3 cellular contexts compared by ENCODE assay signal in the genomic region with DNA sequence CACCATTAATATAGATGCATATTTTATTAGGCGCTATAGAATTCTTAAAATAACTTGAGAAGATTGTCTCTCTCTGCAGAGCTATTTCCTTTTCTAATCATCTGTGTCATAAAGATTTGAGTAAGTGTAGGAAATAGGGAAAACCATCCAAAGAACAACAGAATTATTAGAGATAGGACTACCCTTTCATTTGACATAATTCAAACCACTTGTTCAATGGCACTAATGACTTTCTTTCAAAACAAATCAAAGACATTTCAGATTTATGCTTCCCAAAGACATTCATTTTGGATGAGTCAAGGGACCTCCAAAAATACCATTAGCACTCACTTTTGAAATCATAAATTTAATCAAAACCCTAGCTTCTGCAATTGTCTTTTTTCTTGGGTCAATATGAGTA.
TF ChIP-seq lines count a peak whose summit lies in the region.

No MANE protein-coding gene starts in this region.

TF ChIP-seq in GM23338, 12 proteins besides CTCF, POLR2A, EP300 and RAD21 (continues in another document):
- TF ChIP-seq EZH2phosphoT487 (IDR thresholded peaks at IDR 0.05; ENCODE audit: unreplicated experiment) (no peak), STAT1 (IDR thresholded peaks at IDR 0.05; ENCODE audit: unreplicated experiment) (no peak), POLR2AphosphoS5 (IDR thresholded peaks at IDR 0.05; ENCODE audit: low read depth) (no peak), ZNF114 (CRISPR knock-in tag; IDR thresholded peaks at IDR 0.05) (no peak), NANOG (IDR thresholded peaks at IDR 0.05; ENCODE audit: borderline replicate concordance) (no peak)
- TF ChIP-seq, protein P1, sequence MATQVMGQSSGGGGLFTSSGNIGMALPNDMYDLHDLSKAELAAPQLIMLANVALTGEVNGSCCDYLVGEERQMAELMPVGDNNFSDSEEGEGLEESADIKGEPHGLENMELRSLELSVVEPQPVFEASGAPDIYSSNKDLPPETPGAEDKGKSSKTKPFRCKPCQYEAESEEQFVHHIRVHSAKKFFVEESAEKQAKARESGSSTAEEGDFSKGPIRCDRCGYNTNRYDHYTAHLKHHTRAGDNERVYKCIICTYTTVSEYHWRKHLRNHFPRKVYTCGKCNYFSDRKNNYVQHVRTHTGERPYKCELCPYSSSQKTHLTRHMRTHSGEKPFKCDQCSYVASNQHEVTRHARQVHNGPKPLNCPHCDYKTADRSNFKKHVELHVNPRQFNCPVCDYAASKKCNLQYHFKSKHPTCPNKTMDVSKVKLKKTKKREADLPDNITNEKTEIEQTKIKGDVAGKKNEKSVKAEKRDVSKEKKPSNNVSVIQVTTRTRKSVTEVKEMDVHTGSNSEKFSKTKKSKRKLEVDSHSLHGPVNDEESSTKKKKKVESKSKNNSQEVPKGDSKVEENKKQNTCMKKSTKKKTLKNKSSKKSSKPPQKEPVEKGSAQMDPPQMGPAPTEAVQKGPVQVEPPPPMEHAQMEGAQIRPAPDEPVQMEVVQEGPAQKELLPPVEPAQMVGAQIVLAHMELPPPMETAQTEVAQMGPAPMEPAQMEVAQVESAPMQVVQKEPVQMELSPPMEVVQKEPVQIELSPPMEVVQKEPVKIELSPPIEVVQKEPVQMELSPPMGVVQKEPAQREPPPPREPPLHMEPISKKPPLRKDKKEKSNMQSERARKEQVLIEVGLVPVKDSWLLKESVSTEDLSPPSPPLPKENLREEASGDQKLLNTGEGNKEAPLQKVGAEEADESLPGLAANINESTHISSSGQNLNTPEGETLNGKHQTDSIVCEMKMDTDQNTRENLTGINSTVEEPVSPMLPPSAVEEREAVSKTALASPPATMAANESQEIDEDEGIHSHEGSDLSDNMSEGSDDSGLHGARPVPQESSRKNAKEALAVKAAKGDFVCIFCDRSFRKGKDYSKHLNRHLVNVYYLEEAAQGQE (IDR thresholded peaks at IDR 0.05; ENCODE audit: unreplicated experiment), result no peak

TF ChIP-seq in IMR-90, 13 proteins besides CTCF, POLR2A, EP300 and RAD21:
- no peak for TF ChIP-seq MAFK (IDR thresholded peaks at IDR 0.05; ENCODE audit: low read depth, low read length)
- no peak for TF ChIP-seq MXI1 (IDR thresholded peaks at IDR 0.05; ENCODE audit: borderline replicate concordance, low read depth, low read length)
- TF ChIP-seq, protein P2, sequence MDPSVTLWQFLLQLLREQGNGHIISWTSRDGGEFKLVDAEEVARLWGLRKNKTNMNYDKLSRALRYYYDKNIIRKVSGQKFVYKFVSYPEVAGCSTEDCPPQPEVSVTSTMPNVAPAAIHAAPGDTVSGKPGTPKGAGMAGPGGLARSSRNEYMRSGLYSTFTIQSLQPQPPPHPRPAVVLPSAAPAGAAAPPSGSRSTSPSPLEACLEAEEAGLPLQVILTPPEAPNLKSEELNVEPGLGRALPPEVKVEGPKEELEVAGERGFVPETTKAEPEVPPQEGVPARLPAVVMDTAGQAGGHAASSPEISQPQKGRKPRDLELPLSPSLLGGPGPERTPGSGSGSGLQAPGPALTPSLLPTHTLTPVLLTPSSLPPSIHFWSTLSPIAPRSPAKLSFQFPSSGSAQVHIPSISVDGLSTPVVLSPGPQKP (IDR thresholded peaks at IDR 0.05; ENCODE audit: borderline replicate concordance, low read depth, low read length), result no peak
- TF ChIP-seq FOS (IDR thresholded peaks at IDR 0.05; ENCODE audit: low read depth, low read length), result no peak
- no peak for TF ChIP-seq RFX5 (IDR thresholded peaks at IDR 0.05; ENCODE audit: low read depth, low read length)
- no peak for TF ChIP-seq RCOR1 (IDR thresholded peaks at IDR 0.05; ENCODE audit: insufficient replicate concordance, low read length)
- no peak for TF ChIP-seq MAZ (IDR thresholded peaks at IDR 0.05; ENCODE audit: borderline replicate concordance, low read depth, low read length)
- no peak for TF ChIP-seq NFE2L2 (IDR thresholded peaks at IDR 0.05; ENCODE audit: low read depth, low read length)
- TF ChIP-seq CHD1 (IDR thresholded peaks at IDR 0.05; ENCODE audit: low read depth, low read length), result no peak
- no peak for TF ChIP-seq SMC3 (IDR thresholded peaks at IDR 0.05; ENCODE audit: low read depth, low read length)
- no peak for TF ChIP-seq BHLHE40 (IDR thresholded peaks at IDR 0.05; ENCODE audit: low read depth, low read length)
- TF ChIP-seq, protein P3, sequence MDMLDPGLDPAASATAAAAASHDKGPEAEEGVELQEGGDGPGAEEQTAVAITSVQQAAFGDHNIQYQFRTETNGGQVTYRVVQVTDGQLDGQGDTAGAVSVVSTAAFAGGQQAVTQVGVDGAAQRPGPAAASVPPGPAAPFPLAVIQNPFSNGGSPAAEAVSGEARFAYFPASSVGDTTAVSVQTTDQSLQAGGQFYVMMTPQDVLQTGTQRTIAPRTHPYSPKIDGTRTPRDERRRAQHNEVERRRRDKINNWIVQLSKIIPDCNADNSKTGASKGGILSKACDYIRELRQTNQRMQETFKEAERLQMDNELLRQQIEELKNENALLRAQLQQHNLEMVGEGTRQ (IDR thresholded peaks at IDR 0.05; ENCODE audit: low read depth, low read length), result no peak
- TF ChIP-seq CEBPB (IDR thresholded peaks at IDR 0.05; ENCODE audit: low read depth, low read length), result no peak

TF ChIP-seq in endothelial cell of umbilical vein, 7 proteins besides CTCF, POLR2A, EP300 and RAD21:
- no peak for TF ChIP-seq GATA2 (IDR thresholded peaks at IDR 0.05; ENCODE audit: insufficient read depth, insufficient read length, low read depth, low read length)
- TF ChIP-seq, protein P4, sequence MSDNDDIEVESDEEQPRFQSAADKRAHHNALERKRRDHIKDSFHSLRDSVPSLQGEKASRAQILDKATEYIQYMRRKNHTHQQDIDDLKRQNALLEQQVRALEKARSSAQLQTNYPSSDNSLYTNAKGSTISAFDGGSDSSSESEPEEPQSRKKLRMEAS (IDR thresholded peaks at IDR 0.05; ENCODE audit: insufficient read depth, insufficient read length), result no peak
- TF ChIP-seq MYC (IDR thresholded peaks at IDR 0.05; ENCODE audit: low read depth, low read length), result no peak
- TF ChIP-seq POLR2AphosphoS5 (IDR thresholded peaks at IDR 0.05; ENCODE audit: insufficient read depth, low read depth, low read length), result no peak
- no peak for TF ChIP-seq JUN (IDR thresholded peaks at IDR 0.05; ENCODE audit: borderline replicate concordance, insufficient read depth, insufficient read length, low read depth)
- no peak for TF ChIP-seq FOS (IDR thresholded peaks at IDR 0.05; ENCODE audit: borderline replicate concordance, insufficient read depth, low read length)
- no peak for TF ChIP-seq EZH2 (IDR thresholded peaks at IDR 0.05; ENCODE audit: borderline replicate concordance, low read depth, low read length, severe bottlenecking)
